ENCODE assay signal across 32 cellular contexts in genomic region chr11:68897441-68897840, GRCh38.
"Had no signal": no experiment of that assay in that cellular context is flagged by ENCODE, and none has a peak within 500 bp of the region (broad histone marks: within the 10 kb centered on the region; RNA-seq: fewer than 3 reads in every experiment).

No MANE protein-coding gene starts in this region.

- H3K27me3 ChIP-seq: ascending aorta, cardiac muscle cell had no signal

- H3K27ac ChIP-seq: ascending aorta, cardiac muscle cell, VCaP had no signal

- H3K4me3 Mint-ChIP-seq: activated B cell treated with CpG ODN at 0.5 μM for 24 hours; activated CD4-positive, alpha-beta memory T cell treated with anti-CD3 and anti-CD28 coated beads for 36 hours; activated CD4-positive, alpha-beta T cell treated with anti-CD3 and anti-CD28 coated beads, Interleukin-2, amount 10 ng/mL, durations not matched to agents 24 days and 14 days; activated CD8-positive, alpha-beta T cell treated with anti-CD3 and anti-CD28 coated beads for 36 hours; activated naive CD4-positive, alpha-beta T cell treated with anti-CD3 and anti-CD28 coated beads, Interleukin-2, amount 10 ng/mL, durations not matched to agents 7 days and 5 days; activated naive CD4-positive, alpha-beta T cell treated with anti-CD3 and anti-CD28 coated beads, Interleukin-2, amount 50 U/mL, for 24 hours; activated naive CD8-positive, alpha-beta T cell; activated naive CD8-positive, alpha-beta T cell treated with anti-CD3 and anti-CD28 coated beads, Interleukin-2, amount 10 ng/mL, durations not matched to agents 7 days and 5 days; activated naive CD8-positive, alpha-beta T cell treated with anti-CD3 and anti-CD28 coated beads, Interleukin-2, amount 50 U/mL, for 24 hours; activated T-cell treated with anti-CD3 and anti-CD28 coated beads, Interleukin-2, amount 50 U/mL, for 4 hours; activated T-cell treated with anti-CD3 and anti-CD28 coated beads, Interleukin-2, amount 50 U/mL, for 72 hours; brain; central memory CD8-positive, alpha-beta T cell; T-helper 1 cell treated with Interleukin-12 subunit alpha and Interleukin-12 subunit beta and Interleukin-4 antibody, amounts not matched to agents 30 μg/mL and 1 μg/mL, for 36 hours; T-helper 2 cell treated with Interferon-gamma antibody and Interleukin-4, amounts not matched to agents 5 μg/mL and 100 μg/mL, for 36 hours had no signal

- H3K4me3 ChIP-seq: ascending aorta, cardiac muscle cell had no signal

- H3K27ac Mint-ChIP-seq: activated B cell treated with CpG ODN at 0.5 μM for 24 hours; activated CD4-positive, alpha-beta memory T cell treated with anti-CD3 and anti-CD28 coated beads for 36 hours; activated CD4-positive, alpha-beta T cell treated with anti-CD3 and anti-CD28 coated beads, Interleukin-2, amount 10 ng/mL, durations not matched to agents 24 days and 14 days; activated CD8-positive, alpha-beta T cell treated with anti-CD3 and anti-CD28 coated beads for 36 hours; activated naive CD4-positive, alpha-beta T cell treated with anti-CD3 and anti-CD28 coated beads, Interleukin-2, amount 10 ng/mL, durations not matched to agents 7 days and 5 days; activated naive CD4-positive, alpha-beta T cell treated with anti-CD3 and anti-CD28 coated beads, Interleukin-2, amount 50 U/mL, for 24 hours; activated naive CD8-positive, alpha-beta T cell; activated naive CD8-positive, alpha-beta T cell treated with anti-CD3 and anti-CD28 coated beads, Interleukin-2, amount 10 ng/mL, durations not matched to agents 7 days and 5 days; activated naive CD8-positive, alpha-beta T cell treated with anti-CD3 and anti-CD28 coated beads, Interleukin-2, amount 50 U/mL, for 24 hours; activated T-cell treated with anti-CD3 and anti-CD28 coated beads, Interleukin-2, amount 50 U/mL, for 72 hours; activated T-helper 2 cell treated with anti-CD3 and anti-CD28 coated beads, Interferon-gamma antibody, Interleukin-2, Interleukin-4, amounts not matched to agents 10 μg/mL and 5 μg/mL and 100 μg/mL, durations not matched to agents 14 hours and 24 hours and 36 hours; brain; T-helper 1 cell treated with Interleukin-12 subunit alpha and Interleukin-12 subunit beta and Interleukin-4 antibody, amounts not matched to agents 30 μg/mL and 1 μg/mL, for 36 hours; T-helper 2 cell treated with Interferon-gamma antibody and Interleukin-4, amounts not matched to agents 5 μg/mL and 100 μg/mL, for 36 hours had no signal

- H3K9me3 ChIP-seq: ascending aorta had no signal

- H3K27me3 Mint-ChIP-seq: activated B cell treated with CpG ODN at 0.5 μM for 24 hours; activated CD4-positive, alpha-beta memory T cell treated with anti-CD3 and anti-CD28 coated beads for 36 hours; activated CD4-positive, alpha-beta T cell treated with anti-CD3 and anti-CD28 coated beads, Interleukin-2, amount 10 ng/mL, durations not matched to agents 24 days and 14 days; activated CD8-positive, alpha-beta T cell treated with anti-CD3 and anti-CD28 coated beads for 36 hours; activated naive CD4-positive, alpha-beta T cell treated with anti-CD3 and anti-CD28 coated beads, Interleukin-2, amount 10 ng/mL, durations not matched to agents 7 days and 5 days; activated naive CD4-positive, alpha-beta T cell treated with anti-CD3 and anti-CD28 coated beads, Interleukin-2, amount 50 U/mL, for 24 hours; activated naive CD8-positive, alpha-beta T cell; activated naive CD8-positive, alpha-beta T cell treated with anti-CD3 and anti-CD28 coated beads, Interleukin-2, amount 10 ng/mL, durations not matched to agents 7 days and 5 days; activated naive CD8-positive, alpha-beta T cell treated with anti-CD3 and anti-CD28 coated beads, Interleukin-2, amount 50 U/mL, for 24 hours; brain; central memory CD8-positive, alpha-beta T cell had no signal

- DNase-seq: activated B cell treated with CpG ODN at 0.5 μM for 24 hours; activated CD4-positive, alpha-beta memory T cell treated with anti-CD3 and anti-CD28 coated beads for 36 hours; activated CD4-positive, alpha-beta T cell treated with anti-CD3 and anti-CD28 coated beads for 4 hours; activated CD4-positive, alpha-beta T cell treated with anti-CD3 and anti-CD28 coated beads, Interleukin-2, amount 10 ng/mL, durations not matched to agents 24 days and 14 days; activated CD4-positive, alpha-beta T cell treated with anti-CD3 and anti-CD28 coated beads, Interleukin-2, amount 50 U/mL, for 1 hour; activated CD4-positive, alpha-beta T cell treated with anti-CD3 and anti-CD28 coated beads, Interleukin-2, amount 50 U/mL, for 4 hours; activated CD4-positive, CD25-positive, alpha-beta regulatory T cell treated with anti-CD3 and anti-CD28 coated beads, Interleukin-2, amount 50 U/mL, for 72 hours; activated CD8-positive, alpha-beta memory T cell treated with anti-CD3 and anti-CD28 coated beads, Interleukin-2, amount 50 U/mL, for 4 hours; activated CD8-positive, alpha-beta T cell treated with anti-CD3 and anti-CD28 coated beads for 36 hours; activated gamma-delta T cell; activated naive CD4-positive, alpha-beta T cell treated with anti-CD3 and anti-CD28 coated beads, Interleukin-2, amount 10 ng/mL, durations not matched to agents 7 days and 5 days; activated naive CD4-positive, alpha-beta T cell treated with Interleukin-2 at 50 U/mL for 16 hours; activated naive CD8-positive, alpha-beta T cell treated with anti-CD3 and anti-CD28 coated beads, Interleukin-2, amount 10 ng/mL, durations not matched to agents 7 days and 5 days; activated naive CD8-positive, alpha-beta T cell treated with anti-CD3 and anti-CD28 coated beads, Interleukin-2, amount 50 U/mL, for 24 hours; activated T-cell treated with anti-CD3 and anti-CD28 coated beads for 4 hours; activated T-cell treated with anti-CD3 and anti-CD28 coated beads, Interleukin-2, amount 50 U/mL, for 1 hour; activated T-cell treated with anti-CD3 and anti-CD28 coated beads, Interleukin-2, amount 50 U/mL, for 4 hours; activated T-cell treated with anti-CD3 and anti-CD28 coated beads, Interleukin-2, amount 50 U/mL, for 72 hours; SW 1271; T-helper 1 cell; T-helper 2 cell; T-helper 9 cell had no signal

- H3K9me3 Mint-ChIP-seq: activated B cell treated with CpG ODN at 0.5 μM for 24 hours; activated CD4-positive, alpha-beta memory T cell treated with anti-CD3 and anti-CD28 coated beads for 36 hours; activated CD4-positive, alpha-beta T cell treated with anti-CD3 and anti-CD28 coated beads, Interleukin-2, amount 10 ng/mL, durations not matched to agents 24 days and 14 days; activated CD8-positive, alpha-beta T cell treated with anti-CD3 and anti-CD28 coated beads for 36 hours; activated naive CD4-positive, alpha-beta T cell treated with anti-CD3 and anti-CD28 coated beads, Interleukin-2, amount 10 ng/mL, durations not matched to agents 7 days and 5 days; activated naive CD4-positive, alpha-beta T cell treated with anti-CD3 and anti-CD28 coated beads, Interleukin-2, amount 50 U/mL, for 24 hours; activated naive CD8-positive, alpha-beta T cell treated with anti-CD3 and anti-CD28 coated beads, Interleukin-2, amount 10 ng/mL, durations not matched to agents 7 days and 5 days; activated naive CD8-positive, alpha-beta T cell treated with anti-CD3 and anti-CD28 coated beads, Interleukin-2, amount 50 U/mL, for 24 hours; activated T-cell treated with anti-CD3 and anti-CD28 coated beads, Interleukin-2, amount 50 U/mL, for 4 hours; activated T-cell treated with anti-CD3 and anti-CD28 coated beads, Interleukin-2, amount 50 U/mL, for 72 hours; activated T-helper 2 cell treated with anti-CD3 and anti-CD28 coated beads, Interferon-gamma antibody, Interleukin-2, Interleukin-4, amounts not matched to agents 10 μg/mL and 5 μg/mL and 100 μg/mL, durations not matched to agents 14 hours and 24 hours and 36 hours; brain; central memory CD8-positive, alpha-beta T cell; T-helper 1 cell treated with Interleukin-12 subunit alpha and Interleukin-12 subunit beta and Interleukin-4 antibody, amounts not matched to agents 30 μg/mL and 1 μg/mL, for 36 hours; T-helper 2 cell treated with Interferon-gamma antibody and Interleukin-4, amounts not matched to agents 5 μg/mL and 100 μg/mL, for 36 hours had no signal
